ENCODE assay signal across 16 cellular contexts in the genomic region with DNA sequence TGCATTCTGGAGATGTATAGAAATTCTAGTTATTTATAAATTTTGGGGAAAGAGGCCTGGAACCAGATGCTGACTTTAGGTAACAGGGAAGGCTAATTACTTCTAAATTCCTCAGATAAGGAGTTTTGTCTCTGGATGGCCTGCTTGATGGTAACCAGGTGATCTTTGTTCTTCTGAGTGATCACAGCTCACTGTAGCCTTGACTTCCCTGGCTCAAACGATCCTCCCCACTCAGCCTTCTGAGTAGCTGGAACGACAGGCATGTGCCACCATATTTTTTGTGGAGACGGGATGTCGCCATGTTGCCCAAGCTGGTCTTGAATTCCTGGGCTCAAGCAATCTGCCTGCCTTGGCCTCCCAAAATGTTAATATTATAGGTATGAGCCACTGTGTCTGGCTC. TPM values are rescaled to one million over a fixed set of nuclear protein-coding genes. Genes with fewer than 3 reads are reported as not detected.
DNase-seq lines count a peak whose midpoint lies in the region; ATAC-seq and TF ChIP-seq lines count a peak whose summit lies in the region.
"Had no signal": no experiment of that assay in that cellular context is flagged by ENCODE, and none has a peak within 500 bp of the region (broad histone marks: within the 10 kb centered on the region; RNA-seq: fewer than 3 reads in every experiment).

No MANE protein-coding gene starts in this region.

- ATAC-seq in stimulated activated memory B cell treated with anti-CD40 and anti-IgM and Interleukin-4, amounts not matched to agents 10 μg/mL and 1 μg/mL and 100 μg/mL, for 72 hours, result no peak
- no peak for ATAC-seq in upper lobe of left lung (ENCODE audit: low FRiP score in 2 of 2)
- no peak for ATAC-seq in WTC11
- ATAC-seq in SK-N-SH treated with all-trans-retinoic acid at 6 μM for 48 hours, result no peak
- ATAC-seq: HepG2 had no signal

- H3K4me1 Mint-ChIP-seq in endodermal cell (peaks cover 23% of the 10 kb centered on the region), WTC11 (peaks cover 11% of the 10 kb centered on the region)
- H3K4me1 Mint-ChIP-seq in stimulated activated memory B cell treated with anti-CD40 and anti-IgM and Interleukin-4, amounts not matched to agents 10 μg/mL and 1 μg/mL and 100 μg/mL, for 72 hours, result peaks cover 37% of the 10 kb centered on the region
- H3K4me1 Mint-ChIP-seq: CD4-positive, CD25-positive, alpha-beta regulatory T cell; CD8-positive, alpha-beta memory T cell had no signal

- H3K4me2 ChIP-seq in BLaER1 treated with 17β-estradiol and CSF1 and Interleukin-3, amounts not matched to agents 10 nM and 100 nM, result peak overlapping the region in 8 of 11 experiments; percentile 11 to 72 (median 39); a peak in 8 of 22 replicates
- H3K4me2 ChIP-seq in Karpas-422 (ENCODE audit: low read depth, low read length, poor library complexity, severe bottlenecking), result peak overlapping the region; percentile 42

- peaks cover 0 to 81% (median 63%) of the 10 kb centered on the region in 11 experiments; a peak in 18 of 22 replicates for H3K36me3 ChIP-seq in BLaER1 treated with 17β-estradiol and CSF1 and Interleukin-3, amounts not matched to agents 10 nM and 100 nM
- H3K36me3 ChIP-seq in Karpas-422 (ENCODE audit: insufficient read depth, low read length) (peaks cover 16% of the 10 kb centered on the region), endodermal cell (ENCODE audit: control insufficient read depth, insufficient read depth, low read length) (no peaks in the 10 kb centered on the region), upper lobe of left lung (no peaks in the 10 kb centered on the region)
- H3K36me3 ChIP-seq: HAP-1 had no signal

- CTCF ChIA-PET in WTC11 (lab: Charles Lee), result no interaction called here

- H3K9me3 Mint-ChIP-seq in endodermal cell (peaks cover 9% of the 10 kb centered on the region), WTC11 (peaks cover 8% of the 10 kb centered on the region)
- H3K9me3 Mint-ChIP-seq in stimulated activated memory B cell treated with anti-CD40 and anti-IgM and Interleukin-4, amounts not matched to agents 10 μg/mL and 1 μg/mL and 100 μg/mL, for 72 hours, result no peaks in the 10 kb centered on the region
- H3K9me3 Mint-ChIP-seq: CD8-positive, alpha-beta memory T cell had no signal

- POLR2A ChIA-PET in WTC11 (lab: Charles Lee), result no interaction called here

- H3K27ac ChIP-seq in BLaER1 treated with 17β-estradiol and CSF1 and Interleukin-3, amounts not matched to agents 10 nM and 100 nM, result peak overlapping the region in 6 of 11 experiments; percentile 18 to 96 (median 52); a peak in 11 of 22 replicates
- H3K27ac ChIP-seq in Karpas-422 (ENCODE audit: low read length), result peak overlapping the region; percentile 99
- no peak overlapping the region for H3K27ac ChIP-seq in endodermal cell (ENCODE audit: low read depth, low read length)
- H3K27ac ChIP-seq in upper lobe of left lung, result no peak overlapping the region

- H3K27ac Mint-ChIP-seq in endodermal cell (peak overlapping the region; percentile 85), WTC11 (no peak overlapping the region)
- peak overlapping the region; percentile 46 for H3K27ac Mint-ChIP-seq in stimulated activated memory B cell treated with anti-CD40 and anti-IgM and Interleukin-4, amounts not matched to agents 10 μg/mL and 1 μg/mL and 100 μg/mL, for 72 hours
- H3K27ac Mint-ChIP-seq: CD4-positive, CD25-positive, alpha-beta regulatory T cell; CD8-positive, alpha-beta memory T cell had no signal

- WGBS in endodermal cell (ENCODE audit: insufficient coverage in 1 of 2, insufficient read length in 1 of 2), 2 experiments, result 83 to 96% methylated on average over 4 of the region's 4 CpGs
- WGBS in upper lobe of left lung, 2 donors, result 87 to 90% methylated on average over 4 of the region's 4 CpGs

- 0 out of 22 replicates have a peak, but pooled peaks cover 0 to 6% (median 0%) of the 10 kb centered on the region in 11 experiments for H4K20me1 ChIP-seq in BLaER1 treated with 17β-estradiol and CSF1 and Interleukin-3, amounts not matched to agents 10 nM and 100 nM
- no peaks in the 10 kb centered on the region for H4K20me1 ChIP-seq in Karpas-422 (ENCODE audit: insufficient read depth, low read depth, low read length)

- peaks cover 25% of the 10 kb centered on the region for H3K79me2 ChIP-seq in Karpas-422 (ENCODE audit: low read length)

- no peak overlapping the region for H2AFZ ChIP-seq in Karpas-422 (ENCODE audit: low read length)

- TF ChIP-seq POLR2A in upper lobe of left lung (IDR thresholded peaks at IDR 0.05), result no peak

- H3K36me3 Mint-ChIP-seq in endodermal cell (ENCODE audit: low read depth) (peaks cover 6% of the 10 kb centered on the region), WTC11 (peaks cover 7% of the 10 kb centered on the region)
- no peaks in the 10 kb centered on the region for H3K36me3 Mint-ChIP-seq in stimulated activated memory B cell treated with anti-CD40 and anti-IgM and Interleukin-4, amounts not matched to agents 10 μg/mL and 1 μg/mL and 100 μg/mL, for 72 hours
- H3K36me3 Mint-ChIP-seq: CD4-positive, CD25-positive, alpha-beta regulatory T cell; CD8-positive, alpha-beta memory T cell had no signal

- H3K4me3 Mint-ChIP-seq in endodermal cell (no peak overlapping the region), WTC11 (no peak overlapping the region)
- H3K4me3 Mint-ChIP-seq in stimulated activated memory B cell treated with anti-CD40 and anti-IgM and Interleukin-4, amounts not matched to agents 10 μg/mL and 1 μg/mL and 100 μg/mL, for 72 hours, result no peak overlapping the region
- H3K4me3 Mint-ChIP-seq: CD4-positive, CD25-positive, alpha-beta regulatory T cell; CD8-positive, alpha-beta memory T cell had no signal

- TF ChIP-seq EP300 in upper lobe of left lung (IDR thresholded peaks at IDR 0.05), result no peak

- DNase-seq in Karpas-422 (no peak), endodermal cell (no peak), upper lobe of left lung (no peak), WTC11 (ENCODE audit: low spot score) (no peak)
- DNase-seq: 8988T; C1 segment of cervical spinal cord; CD4-positive, CD25-positive, alpha-beta regulatory T cell; CD8-positive, alpha-beta memory T cell; COR-L47; GF-D8; KG1 had no signal

- peaks cover 41 to 79% (median 56%) of the 10 kb centered on the region in 10 experiments for H3K4me1 ChIP-seq in BLaER1 treated with 17β-estradiol and CSF1 and Interleukin-3, amounts not matched to agents 10 nM and 100 nM
- peaks cover 61% of the 10 kb centered on the region for H3K4me1 ChIP-seq in Karpas-422 (ENCODE audit: low read length)
- peaks cover 10% of the 10 kb centered on the region for H3K4me1 ChIP-seq in endodermal cell (ENCODE audit: control insufficient read depth, insufficient read depth, low read length)
- H3K4me1 ChIP-seq in upper lobe of left lung, result no peaks in the 10 kb centered on the region
- H3K4me1 ChIP-seq: HAP-1 had no signal

- H3K9ac ChIP-seq in BLaER1 treated with 17β-estradiol and CSF1 and Interleukin-3, amounts not matched to agents 10 nM and 100 nM, result no peak overlapping the region
- H3K9ac ChIP-seq in Karpas-422 (ENCODE audit: low read length) (no peak overlapping the region), endodermal cell (ENCODE audit: extremely low read depth, low read length, poor library complexity, severe bottlenecking) (no peak overlapping the region)

- peaks cover 0 to 43% (median 17%) of the 10 kb centered on the region in 11 experiments; a peak in 14 of 22 replicates for H3K9me3 ChIP-seq in BLaER1 treated with 17β-estradiol and CSF1 and Interleukin-3, amounts not matched to agents 10 nM and 100 nM (replicated peaks in 1 of 11)
- H3K9me3 ChIP-seq in Karpas-422 (ENCODE audit: low read length), result no peaks in the 10 kb centered on the region
- peaks cover 28% of the 10 kb centered on the region for H3K9me3 ChIP-seq in endodermal cell (ENCODE audit: control insufficient read depth, low read length)
- no peaks in the 10 kb centered on the region for H3K9me3 ChIP-seq in upper lobe of left lung
- H3K9me3 ChIP-seq: HAP-1 had no signal

- H3K27me3 ChIP-seq in BLaER1 treated with 17β-estradiol and CSF1 and Interleukin-3, amounts not matched to agents 10 nM and 100 nM, result no peaks in the 10 kb centered on the region
- H3K27me3 ChIP-seq in Karpas-422 (ENCODE audit: low read length), result no peaks in the 10 kb centered on the region
- no peaks in the 10 kb centered on the region for H3K27me3 ChIP-seq in endodermal cell (ENCODE audit: control insufficient read depth, insufficient read depth, low read length, poor library complexity, severe bottlenecking)
- H3K27me3 ChIP-seq in upper lobe of left lung, result no peaks in the 10 kb centered on the region

- no peak overlapping the region for H3K4me3 ChIP-seq in BLaER1 treated with 17β-estradiol and CSF1 and Interleukin-3, amounts not matched to agents 10 nM and 100 nM
- H3K4me3 ChIP-seq in Karpas-422 (ENCODE audit: low read length) (no peak overlapping the region), endodermal cell (ENCODE audit: low read length) (peak overlapping the region; percentile 73), upper lobe of left lung (no peak overlapping the region)
- H3K4me3 ChIP-seq: HAP-1 had no signal

- TF ChIP-seq CTCF in endodermal cell (conservative IDR thresholded peaks at IDR 0.05) (no peak), upper lobe of left lung (IDR thresholded peaks at IDR 0.05) (no peak), WTC11 (IDR thresholded peaks at IDR 0.05) (no peak)

- no peaks in the 10 kb centered on the region for H3K9me2 ChIP-seq in Karpas-422 (replicated peaks; ENCODE audit: insufficient read depth, low read length)

- H3K27me3 Mint-ChIP-seq in endodermal cell (ENCODE audit: insufficient read depth), result no peaks in the 10 kb centered on the region
- no peaks in the 10 kb centered on the region for H3K27me3 Mint-ChIP-seq in stimulated activated memory B cell treated with anti-CD40 and anti-IgM and Interleukin-4, amounts not matched to agents 10 μg/mL and 1 μg/mL and 100 μg/mL, for 72 hours
- H3K27me3 Mint-ChIP-seq in WTC11 (ENCODE audit: low read depth), result no peaks in the 10 kb centered on the region

TF ChIP-seq in WTC11, 78 proteins besides CTCF, POLR2A, EP300 and RAD21 (continues in another document):
- no peak for TF ChIP-seq HMGA2 (CRISPR knock-in tag; IDR thresholded peaks at IDR 0.05)

TF ChIP-seq in SK-N-SH treated with all-trans-retinoic acid at 6 μM for 48 hours, 23 proteins besides CTCF, POLR2A, EP300 and RAD21:
- TF ChIP-seq ZFP30 (CRISPR knock-in tag; IDR thresholded peaks at IDR 0.05) (no peak), ZC3H10 (CRISPR knock-in tag; IDR thresholded peaks at IDR 0.05) (no peak), BACH2 (CRISPR knock-in tag; IDR thresholded peaks at IDR 0.05; ENCODE audit: borderline replicate concordance) (no peak), OSR1 (CRISPR knock-in tag; IDR thresholded peaks at IDR 0.05) (no peak), ESRRG (CRISPR knock-in tag; IDR thresholded peaks at IDR 0.05) (no peak)
TF ChIP-seq in SK-N-SH treated with all-trans-retinoic acid at 6 μM for 48 hours: peak in this region for 0.

RNA-seq across cellular contexts. Expression of a gene that starts 54.4 kb away (rescaled TPM):
- 82.9 and 124 TPM in 2 replicates for total RNA-seq in Karpas-422 (2014; rRNA removed; shearing (Covaris generic); ENCODE audit: low replicate concordance)
- 100 to 1,000 TPM; 363 to 368 TPM for total RNA-seq in endodermal cell
- polyA plus RNA-seq in endodermal cell (2013, experiment 1 of 2), result 136 TPM
- 134 TPM for polyA plus RNA-seq in endodermal cell (2013, experiment 2 of 2)
- 10 to 100 TPM; 21.6 to 35.5 (median 30.3) TPM for total RNA-seq in upper lobe of left lung
- 235 to 275 TPM (median 247 TPM) in 3 replicates for total RNA-seq in WTC11 (2021)

Comparison
In these comparisons a context has a peak if more than half of its experiments do, and no peak if none do; other contexts are left out.
1. H3K27ac ChIP-seq: peak in BLaER1 treated with 17β-estradiol and CSF1 and Interleukin-3, amounts not matched to agents 10 nM and 100 nM (6 of 11) and Karpas-422 (single experiment); none in endodermal cell (single experiment) and upper lobe of left lung (0 of 4).